ENCODE assay signal across 9 cellular contexts in the genomic region with DNA sequence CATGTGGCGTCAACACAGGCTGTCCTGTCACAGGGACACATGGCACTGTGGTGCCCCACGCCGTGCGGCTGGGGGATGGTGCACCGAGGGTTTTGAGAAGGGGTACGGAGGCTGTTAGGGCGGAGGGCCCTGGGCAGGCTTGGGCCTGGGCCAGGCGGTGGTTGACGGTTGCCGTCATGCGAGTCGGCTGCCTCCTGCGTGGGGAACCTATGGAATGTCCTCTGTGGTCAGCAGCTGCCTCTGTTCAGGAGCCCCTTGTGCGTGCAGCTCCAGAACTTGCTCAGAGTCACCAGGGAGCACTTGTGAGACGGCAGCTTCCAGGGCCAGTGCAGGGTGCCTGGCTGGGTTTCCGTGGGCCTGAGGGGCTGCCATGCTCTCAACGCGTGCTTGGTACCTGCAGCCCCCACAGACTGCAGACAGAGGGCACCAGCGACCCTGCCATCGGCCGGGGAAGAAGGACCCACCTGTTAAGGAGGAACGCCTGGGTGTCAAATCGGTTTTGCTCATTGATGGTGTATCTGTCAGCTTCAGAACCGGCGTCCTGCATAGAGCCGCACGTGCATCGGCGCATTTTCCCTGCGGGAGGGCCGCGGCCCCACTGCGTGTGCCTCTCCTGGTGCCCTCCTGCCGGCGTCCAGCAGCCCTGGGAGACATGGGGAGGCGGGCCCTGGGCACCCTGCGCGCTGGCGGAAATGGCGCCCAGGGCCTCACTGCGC.
DNase-seq lines count a peak whose midpoint lies in the region; ATAC-seq and TF ChIP-seq lines count a peak whose summit lies in the region.
"Had no signal": no experiment of that assay in that cellular context is flagged by ENCODE, and none has a peak within 500 bp of the region (broad histone marks: within the 10 kb centered on the region; RNA-seq: fewer than 3 reads in every experiment).

No MANE protein-coding gene starts in this region.

- DNase-seq in stimulated activated CD4-positive, alpha-beta T cell treated with anti-CD3 and anti-CD28 coated beads, Interleukin-4, amount 100 ng/mL, for 1 hour: peak; percentile 40
- no peak for DNase-seq in stimulated activated CD4-positive, alpha-beta T cell treated with anti-CD3 and anti-CD28 coated beads, Interleukin-4, amount 100 ng/mL, for 4 hours
- peak; percentile 35 for DNase-seq in NB4 (ENCODE audit: low read depth)
- peak; percentile 31 to 35 (median 32) for DNase-seq in effector memory CD8-positive, alpha-beta T cell
- DNase-seq in stimulated activated effector memory CD8-positive, alpha-beta T cell treated with anti-CD3 and anti-CD28 coated beads, Interleukin-12 subunit alpha, Interleukin-12 subunit beta, amount 100 ng/mL, for 72 hours (ENCODE audit: low spot score in 2 of 2): no peak
- no peak for DNase-seq in C1 segment of cervical spinal cord (lab: John Stamatoyannopoulos, UW)
- DNase-seq in NCI-H1930 (lab: John Stamatoyannopoulos, UW): no peak
- DNase-seq in NCI-H1092 treated with DMSO at 0.1 percent for 48 hours (lab: John Stamatoyannopoulos, UW): no peak
- DNase-seq: NCI-H446 treated with DMSO at 0.1 percent for 48 hours had no signal

- no peaks in the 10 kb centered on the region for H3K27me3 Mint-ChIP-seq in effector memory CD8-positive, alpha-beta T cell

- no peaks in the 10 kb centered on the region for H3K9me3 Mint-ChIP-seq in effector memory CD8-positive, alpha-beta T cell
- no peaks in the 10 kb centered on the region for H3K9me3 Mint-ChIP-seq in stimulated activated effector memory CD8-positive, alpha-beta T cell treated with anti-CD3 and anti-CD28 coated beads, Interleukin-12 subunit alpha, Interleukin-12 subunit beta, amount 100 ng/mL, for 72 hours

- peaks cover 0 to 5% of the 10 kb centered on the region in 2 donors for H3K4me1 Mint-ChIP-seq in effector memory CD8-positive, alpha-beta T cell (ENCODE audit: low read depth in 2 of 2)
- peaks cover 6% of the 10 kb centered on the region for H3K4me1 Mint-ChIP-seq in stimulated activated effector memory CD8-positive, alpha-beta T cell treated with anti-CD3 and anti-CD28 coated beads, Interleukin-12 subunit alpha, Interleukin-12 subunit beta, amount 100 ng/mL, for 72 hours

- TF ChIP-seq POLR2A in NB4 (IDR thresholded peaks at IDR 0.05; ENCODE audit: extremely low read depth, insufficient read length): no peak

- no peak overlapping the region for H3K27ac Mint-ChIP-seq in effector memory CD8-positive, alpha-beta T cell
- no peak overlapping the region for H3K27ac Mint-ChIP-seq in stimulated activated effector memory CD8-positive, alpha-beta T cell treated with anti-CD3 and anti-CD28 coated beads, Interleukin-12 subunit alpha, Interleukin-12 subunit beta, amount 100 ng/mL, for 72 hours

- peak; percentile 54 for ATAC-seq in effector memory CD8-positive, alpha-beta T cell (replicated peaks)
- ATAC-seq in stimulated activated effector memory CD8-positive, alpha-beta T cell treated with anti-CD3 and anti-CD28 coated beads, Interleukin-12 subunit alpha, Interleukin-12 subunit beta, amount 100 ng/mL, for 72 hours: peak; percentile 51

- H3K36me3 Mint-ChIP-seq in effector memory CD8-positive, alpha-beta T cell (ENCODE audit: insufficient read depth): peaks cover 20% of the 10 kb centered on the region
- peaks cover 49% of the 10 kb centered on the region for H3K36me3 Mint-ChIP-seq in stimulated activated effector memory CD8-positive, alpha-beta T cell treated with anti-CD3 and anti-CD28 coated beads, Interleukin-12 subunit alpha, Interleukin-12 subunit beta, amount 100 ng/mL, for 72 hours

- H3K4me3 ChIP-seq in NB4 (ENCODE audit: low read depth, low read length): no peak overlapping the region

- TF ChIP-seq CTCF in NB4 (IDR thresholded peaks at IDR 0.05; ENCODE audit: low read depth, low read length): peak; percentile 20

- H3K4me3 Mint-ChIP-seq in effector memory CD8-positive, alpha-beta T cell: no peak overlapping the region
- H3K4me3 Mint-ChIP-seq in stimulated activated effector memory CD8-positive, alpha-beta T cell treated with anti-CD3 and anti-CD28 coated beads, Interleukin-12 subunit alpha, Interleukin-12 subunit beta, amount 100 ng/mL, for 72 hours: no peak overlapping the region

Comparison
In these comparisons a context has a peak if more than half of its experiments do, and no peak if none do; other contexts are left out.
1. DNase-seq: peak in stimulated activated CD4-positive, alpha-beta T cell treated with anti-CD3 and anti-CD28 coated beads, Interleukin-4, amount 100 ng/mL, for 1 hour (single experiment), NB4 (single experiment) and effector memory CD8-positive, alpha-beta T cell (3 of 3); none in stimulated activated CD4-positive, alpha-beta T cell treated with anti-CD3 and anti-CD28 coated beads, Interleukin-4, amount 100 ng/mL, for 4 hours (0 of 2), stimulated activated effector memory CD8-positive, alpha-beta T cell treated with anti-CD3 and anti-CD28 coated beads, Interleukin-12 subunit alpha, Interleukin-12 subunit beta, amount 100 ng/mL, for 72 hours (0 of 2), C1 segment of cervical spinal cord (0 of 14), NCI-H1930 (0 of 2) and NCI-H1092 treated with DMSO at 0.1 percent for 48 hours (single experiment).